In the genomic region with DNA sequence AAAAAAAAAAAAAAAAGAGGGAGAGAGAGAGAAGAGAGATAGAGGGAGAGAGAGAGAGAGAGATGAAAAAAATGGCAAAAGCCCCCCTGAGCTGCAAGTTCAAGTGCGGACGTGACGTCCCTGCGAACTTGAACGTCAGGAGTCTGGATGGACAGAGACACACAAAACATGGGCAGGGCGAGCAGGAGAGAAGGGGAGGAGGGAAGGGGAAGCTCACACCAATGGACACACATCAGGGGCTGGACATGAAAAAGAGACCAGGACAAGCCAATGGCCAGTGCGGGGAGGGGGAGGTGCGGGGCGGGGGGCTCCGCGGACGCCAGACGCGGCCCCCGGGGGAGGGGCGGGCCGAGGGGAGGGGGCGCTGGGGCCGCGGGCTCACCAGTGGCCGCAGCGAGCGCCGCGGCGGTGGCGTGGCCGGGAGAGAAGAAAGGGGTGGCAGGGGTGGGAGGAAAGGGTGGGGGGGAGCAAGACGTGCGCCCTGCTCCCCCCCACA, we compare ENCODE assay signal across 8 cellular contexts. TPM values are rescaled to one million over a fixed set of nuclear protein-coding genes. Genes with fewer than 3 reads are reported as not detected.
DNase-seq lines count a peak whose midpoint lies in the region; ATAC-seq, FAIRE-seq and TF ChIP-seq lines count a peak whose summit lies in the region.

A gene (minus strand): TSS at position 159 of the 496 bp plus-strand sequence. CDS start 384 bp downstream, outside the sequence.

- H3K9ac ChIP-seq in H9 (ENCODE audit: extremely low read depth, insufficient read length, low read length): peak within 1 kb of the TSS; percentile 69

- peaks cover 23% of the 10 kb centered on the region for H3K4me1 Mint-ChIP-seq in Caco-2 (ENCODE audit: low read depth, unreplicated experiment)
- peaks cover 21 to 27% of the 10 kb centered on the region in 2 experiments for H3K4me1 Mint-ChIP-seq in H9
- H3K4me1 Mint-ChIP-seq in activated T-helper 1 cell treated with anti-CD3 and anti-CD28 coated beads, Interleukin-12 subunit alpha, Interleukin-12 subunit beta, Interleukin-2, Interleukin-4 antibody, amounts not matched to agents 30 ng/mL and 10 ng/mL and 1 ng/mL, durations not matched to agents 14 hours and 24 hours and 36 hours (ENCODE audit: low read depth): peaks cover 30% of the 10 kb centered on the region

- intact Hi-C loops in Caco-2 (cut with micrococcal nuclease; ENCODE audit: unreplicated experiment): loop anchor here (5.0 to 10.0 kb wide), 5 partner anchors 121 to 619 kb away; no protein-coding TSS in a partner anchor
- intact Hi-C loops in activated T-helper 1 cell treated with anti-CD3 and anti-CD28 coated beads, Interleukin-12 subunit alpha, Interleukin-12 subunit beta, Interleukin-2, Interleukin-4 antibody, amounts not matched to agents 30 ng/mL and 10 ng/mL and 1 ng/mL, durations not matched to agents 14 hours and 24 hours and 36 hours (cut with micrococcal nuclease): no loop called here
- intact Hi-C loops in Right ventricle myocardium superior (cut with DNase I): loop anchor here (5.0 to 10.0 kb wide), 2 partner anchors 216 to 439 kb away; no protein-coding TSS in a partner anchor
- intact Hi-C loops in pancreas (cut with DNase I): no loop called here

- peak within 1 kb of the TSS; percentile 75 for H3K18ac ChIP-seq in H9 (ENCODE audit: insufficient read length, low read depth, low read length)

- peak within 1 kb of the TSS; percentile 84 for H3K14ac ChIP-seq in H9 (ENCODE audit: insufficient read depth, low read length)

- no peak within 1 kb of the TSS for H4K91ac ChIP-seq in H9 (ENCODE audit: insufficient read length, low read depth, low read length)

- no peaks in the 10 kb centered on the region for H3K36me3 ChIP-seq in Caco-2 (ENCODE audit: control insufficient read depth, insufficient read depth, low read length)
- H3K36me3 ChIP-seq in pancreas: no peaks in the 10 kb centered on the region

- peaks cover 2% of the 10 kb centered on the region; the same call in 1 of the 2 replicates for H3K27me3 ChIP-seq in Caco-2 (replicated peaks; ENCODE audit: control insufficient read depth, insufficient read depth, low read length)
- H3K27me3 ChIP-seq in H9 (ENCODE audit: insufficient read depth, low read length): no peaks in the 10 kb centered on the region
- no peaks in the 10 kb centered on the region for H3K27me3 ChIP-seq in pancreas

- H3K36me3 Mint-ChIP-seq in Caco-2 (ENCODE audit: insufficient read depth, unreplicated experiment) (peaks cover 14% of the 10 kb centered on the region), H9 (ENCODE audit: insufficient read depth in 1 of 3, low read depth in 3 of 3) (peaks cover 0 to 14% (median 2%) of the 10 kb centered on the region in 3 experiments; a peak in 3 of 7 replicates)
- no peaks in the 10 kb centered on the region for H3K36me3 Mint-ChIP-seq in activated T-helper 1 cell treated with anti-CD3 and anti-CD28 coated beads, Interleukin-12 subunit alpha, Interleukin-12 subunit beta, Interleukin-2, Interleukin-4 antibody, amounts not matched to agents 30 ng/mL and 10 ng/mL and 1 ng/mL, durations not matched to agents 14 hours and 24 hours and 36 hours (ENCODE audit: low read depth)

- peak within 1 kb of the TSS; percentile 94 for H3K4me2 ChIP-seq in H9 (ENCODE audit: insufficient read depth, insufficient read length, low read length)

- H3K4me3 ChIP-seq in Caco-2 (ENCODE audit: low read depth, low read length) (peak within 1 kb of the TSS; percentile 26), pancreas (peak within 1 kb of the TSS; percentile 62 to 76 (median 68))

- no peak within 1 kb of the TSS for H2AFZ ChIP-seq in H9 (ENCODE audit: low read length)

- ATAC-seq in Right ventricle myocardium superior (ENCODE audit: poor library complexity) (peak; percentile 50), pancreas (peak; percentile 29 to 60 (median 33)), GM21825 (IDR thresholded peaks at IDR 0.05; ENCODE audit: unreplicated experiment) (no peak), GM21526 (IDR thresholded peaks at IDR 0.05; ENCODE audit: low FRiP score, unreplicated experiment) (no peak)

- H2BK20ac ChIP-seq in H9 (ENCODE audit: low read depth, low read length, poor library complexity, severe bottlenecking): no peak within 1 kb of the TSS

- H3K9me3 Mint-ChIP-seq in Caco-2 (ENCODE audit: unreplicated experiment) (no peaks in the 10 kb centered on the region), H9 (no peaks in the 10 kb centered on the region)
- H3K9me3 Mint-ChIP-seq in activated T-helper 1 cell treated with anti-CD3 and anti-CD28 coated beads, Interleukin-12 subunit alpha, Interleukin-12 subunit beta, Interleukin-2, Interleukin-4 antibody, amounts not matched to agents 30 ng/mL and 10 ng/mL and 1 ng/mL, durations not matched to agents 14 hours and 24 hours and 36 hours: no peaks in the 10 kb centered on the region

- H3K56ac ChIP-seq in H9 (ENCODE audit: insufficient read length, low read depth, low read length): no peak within 1 kb of the TSS

- H4K8ac ChIP-seq in H9 (replicated peaks; ENCODE audit: insufficient read length, low read depth, low read length): no peak within 1 kb of the TSS

- H3K9me3 ChIP-seq in Caco-2 (no peaks in the 10 kb centered on the region), H9 (ENCODE audit: control insufficient read depth, low read depth, low read length) (no peaks in the 10 kb centered on the region), pancreas (no peaks in the 10 kb centered on the region)

- no peak within 1 kb of the TSS for H3K23ac ChIP-seq in H9 (ENCODE audit: insufficient read length, low read depth, low read length)

- no peak within 1 kb of the TSS for H3T11ph ChIP-seq in H9 (ENCODE audit: low read length)

- no peak within 1 kb of the TSS for H2BK12ac ChIP-seq in H9 (ENCODE audit: insufficient read length, low read depth, low read length)

- H3K27me3 Mint-ChIP-seq in Caco-2 (ENCODE audit: insufficient read depth, unreplicated experiment) (peaks cover 42% of the 10 kb centered on the region), H9 (ENCODE audit: low read depth) (peaks cover 11% of the 10 kb centered on the region)
- peaks cover 74% of the 10 kb centered on the region for H3K27me3 Mint-ChIP-seq in activated T-helper 1 cell treated with anti-CD3 and anti-CD28 coated beads, Interleukin-12 subunit alpha, Interleukin-12 subunit beta, Interleukin-2, Interleukin-4 antibody, amounts not matched to agents 30 ng/mL and 10 ng/mL and 1 ng/mL, durations not matched to agents 14 hours and 24 hours and 36 hours (ENCODE audit: insufficient read depth)

- CTCF ChIA-PET in Caco-2 (lab: Charles Lee): interaction anchor here (0.6 to 0.7 kb wide), 3 partner anchors 9 to 121 kb away, joined by 3 to 8 read pairs (median 3); no protein-coding TSS in a partner anchor

- H3K4me3 Mint-ChIP-seq in Caco-2 (ENCODE audit: unreplicated experiment): peak within 1 kb of the TSS; percentile 79
- H3K4me3 Mint-ChIP-seq in H9: peak within 1 kb of the TSS; percentile 95 to 96
- peak within 1 kb of the TSS; percentile 79 for H3K4me3 Mint-ChIP-seq in activated T-helper 1 cell treated with anti-CD3 and anti-CD28 coated beads, Interleukin-12 subunit alpha, Interleukin-12 subunit beta, Interleukin-2, Interleukin-4 antibody, amounts not matched to agents 30 ng/mL and 10 ng/mL and 1 ng/mL, durations not matched to agents 14 hours and 24 hours and 36 hours

- H2BK120ac ChIP-seq in H9 (ENCODE audit: low read depth, low read length, poor library complexity, severe bottlenecking): no peak within 1 kb of the TSS

- no peak within 1 kb of the TSS for H3K27ac Mint-ChIP-seq in Caco-2 (ENCODE audit: unreplicated experiment)
- H3K27ac Mint-ChIP-seq in H9: peak within 1 kb of the TSS; percentile 80 to 96 (median 95)
- H3K27ac Mint-ChIP-seq in activated T-helper 1 cell treated with anti-CD3 and anti-CD28 coated beads, Interleukin-12 subunit alpha, Interleukin-12 subunit beta, Interleukin-2, Interleukin-4 antibody, amounts not matched to agents 30 ng/mL and 10 ng/mL and 1 ng/mL, durations not matched to agents 14 hours and 24 hours and 36 hours: peak within 1 kb of the TSS; percentile 29

- no TSS peak for BruUV-seq in Caco-2 (replicated peaks; lab: Mats Ljungman, UMichigan)

- H3K27ac ChIP-seq in H9 (ENCODE audit: insufficient read length, low read depth, low read length) (no peak within 1 kb of the TSS), pancreas (peak within 1 kb of the TSS; percentile 84 to 92 (median 91))

- H3K23me2 ChIP-seq in H9 (ENCODE audit: insufficient read length, low read depth, low read length, poor library complexity, severe bottlenecking): peaks cover 61% of the 10 kb centered on the region

- no peak for TF ChIP-seq CTCF in Caco-2 (IDR thresholded peaks at IDR 0.05; ENCODE audit: insufficient read depth in 1 of 2, low read depth in 1 of 2, low read length in 1 of 2, severe bottlenecking in 1 of 2, unreplicated experiment in 1 of 2)
- TF ChIP-seq CTCF in H9 (conservative IDR thresholded peaks at IDR 0.05): no peak
- TF ChIP-seq CTCF in pancreas (IDR thresholded peaks at IDR 0.05): no peak

- no peaks in the 10 kb centered on the region for H4K20me1 ChIP-seq in H9 (ENCODE audit: control insufficient read depth, insufficient read depth, insufficient read length)

- H3K79me2 ChIP-seq in H9 (ENCODE audit: insufficient read depth, low read length): peaks cover 1% of the 10 kb centered on the region; the same call in 1 of the 2 replicates

- H2AK5ac ChIP-seq in H9 (ENCODE audit: insufficient read length, low read length): no peak within 1 kb of the TSS

- FAIRE-seq in pancreas (lab: Jason Lieb, UNC): no peak

- no peak within 1 kb of the TSS for H3K4ac ChIP-seq in H9 (ENCODE audit: low read depth, low read length)

- no peaks in the 10 kb centered on the region for H3K79me1 ChIP-seq in H9 (ENCODE audit: insufficient read depth, low read depth, low read length, poor library complexity, severe bottlenecking)

- H2BK5ac ChIP-seq in H9 (ENCODE audit: insufficient read length, low read length): no peak within 1 kb of the TSS

- H2BK15ac ChIP-seq in H9 (ENCODE audit: low read depth, low read length): no peak within 1 kb of the TSS

- no peak within 1 kb of the TSS for H4K5ac ChIP-seq in H9 (ENCODE audit: insufficient read length, low read depth, low read length)

- WGBS in H9 (ENCODE audit: extremely low coverage, insufficient read length, low lambda C conversion rate): no CpG with 5 or more reads among the region's 30 CpGs
- 1 to 2% methylated on average over 8 to 30 of the region's 30 CpGs for WGBS in pancreas, 2 donors

- H3K4me1 ChIP-seq in Caco-2: peaks cover 14% of the 10 kb centered on the region
- no peaks in the 10 kb centered on the region for H3K4me1 ChIP-seq in H9 (ENCODE audit: insufficient read depth, low read length)
- H3K4me1 ChIP-seq in pancreas: peaks cover 0 to 7% (median 0%) of the 10 kb centered on the region in 3 donors

- DNase-seq in Caco-2: peak in 1 of 2 experiments; percentile 62
- DNase-seq in H9: peak; percentile 93
- DNase-seq in NCI-H345 treated with DMSO at 0.1 percent for 48 hours (lab: John Stamatoyannopoulos, UW; ENCODE audit: unreplicated experiment): peak; percentile 81
- DNase-seq in activated T-helper 1 cell treated with anti-CD3 and anti-CD28 coated beads, Interleukin-12 subunit alpha, Interleukin-12 subunit beta, Interleukin-2, Interleukin-4 antibody, amounts not matched to agents 30 ng/mL and 10 ng/mL and 1 ng/mL, durations not matched to agents 14 hours and 24 hours and 36 hours (ENCODE audit: low spot score): no peak
- DNase-seq in Right ventricle myocardium superior: peak; percentile 71
- DNase-seq in pancreas: peak; percentile 66 to 86 (median 76)

- POLR2A ChIA-PET in Caco-2 (lab: Charles Lee): no interaction called here

RNA-seq across cellular contexts. Expression of the gene that starts here (rescaled TPM):
- 0.21 and 0.29 TPM in 2 replicates for total RNA-seq in Caco-2 (2022)
- 91.4 and 92.7 TPM in 2 replicates for total RNA-seq in H9 (2021)
- total RNA-seq in activated T-helper 1 cell treated with anti-CD3 and anti-CD28 coated beads, Interleukin-12 subunit alpha, Interleukin-12 subunit beta, Interleukin-2, Interleukin-4 antibody, amounts not matched to agents 30 ng/mL and 10 ng/mL and 1 ng/mL, durations not matched to agents 14 hours and 24 hours and 36 hours: not detected in 2 replicates
- 31.6 TPM for total RNA-seq in Right ventricle myocardium superior
- 10 to 100 TPM in 5 of 6 donors, 1 to 10 TPM in 1; 9.4 to 16.1 (median 13.3) TPM for total RNA-seq in pancreas
- polyA plus RNA-seq in pancreas: 1 to 10 TPM; 4.4 to 8.1 TPM

Comparison
In these comparisons a context has a peak if more than half of its experiments do, and no peak if none do; other contexts are left out.
1. ATAC-seq: peak in Right ventricle myocardium superior (single experiment) and pancreas (4 of 4); none in GM21825 (single experiment) and GM21526 (single experiment).
2. intact Hi-C loops: an anchor here in Caco-2 (5.0 to 10.0 kb wide) and Right ventricle myocardium superior (5.0 to 10.0 kb wide); none called in activated T-helper 1 cell treated with anti-CD3 and anti-CD28 coated beads, Interleukin-12 subunit alpha, Interleukin-12 subunit beta, Interleukin-2, Interleukin-4 antibody, amounts not matched to agents 30 ng/mL and 10 ng/mL and 1 ng/mL, durations not matched to agents 14 hours and 24 hours and 36 hours and pancreas.
3. Peak in every context shown above with its lines, with median percentiles within 50 percentile points of each other: H3K4me3 Mint-ChIP-seq.